Comparison of ENCODE assay signal across 1 cellular context in the genomic region with DNA sequence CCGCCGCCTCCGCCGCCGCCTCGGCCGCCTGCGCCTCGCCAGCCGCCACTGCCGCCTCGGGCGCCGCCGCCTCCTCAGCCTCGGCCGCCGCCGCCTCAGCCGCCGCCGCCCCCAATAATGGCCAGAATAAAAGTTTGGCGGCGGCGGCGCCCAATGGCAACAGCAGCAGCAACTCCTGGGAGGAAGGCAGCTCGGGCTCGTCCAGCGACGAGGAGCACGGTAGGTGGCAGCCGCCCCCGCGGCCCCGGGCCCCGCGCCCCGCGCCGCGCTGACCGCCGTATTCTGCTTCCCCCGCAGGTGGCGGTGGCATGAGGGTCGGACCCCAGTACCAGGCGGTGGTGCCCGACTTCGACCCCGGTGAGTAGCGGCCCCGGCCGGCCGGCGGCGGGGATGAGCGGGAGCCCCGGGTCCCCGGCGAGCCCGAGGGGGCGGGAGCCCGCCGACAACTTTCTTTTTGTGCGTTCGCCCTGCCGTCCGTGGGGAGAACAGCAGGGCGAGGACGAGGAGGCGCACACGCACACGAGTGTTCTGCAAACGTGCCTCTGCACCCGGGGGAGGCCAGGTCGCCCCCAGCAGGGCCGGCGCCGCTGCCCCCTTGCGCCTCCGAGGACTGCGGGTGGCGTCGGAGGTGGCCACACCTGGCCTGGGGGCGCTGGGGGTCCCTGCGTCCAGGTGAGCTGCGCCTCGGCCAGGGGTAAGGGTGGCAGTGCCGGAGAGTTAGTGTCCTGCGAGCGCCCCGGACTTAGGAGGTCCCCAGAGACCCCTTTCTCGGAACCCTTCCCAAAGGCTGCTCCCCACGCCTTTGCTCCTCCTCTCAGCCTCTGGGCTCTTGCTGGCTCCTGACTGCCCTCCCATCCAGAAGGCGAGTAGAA.
TF ChIP-seq lines count a peak whose summit lies in the region.

No MANE protein-coding gene starts in this region.

TF ChIP-seq in GM23338, 12 proteins besides CTCF, POLR2A, EP300 and RAD21 (continued from another document):
- TF ChIP-seq, protein P1, sequence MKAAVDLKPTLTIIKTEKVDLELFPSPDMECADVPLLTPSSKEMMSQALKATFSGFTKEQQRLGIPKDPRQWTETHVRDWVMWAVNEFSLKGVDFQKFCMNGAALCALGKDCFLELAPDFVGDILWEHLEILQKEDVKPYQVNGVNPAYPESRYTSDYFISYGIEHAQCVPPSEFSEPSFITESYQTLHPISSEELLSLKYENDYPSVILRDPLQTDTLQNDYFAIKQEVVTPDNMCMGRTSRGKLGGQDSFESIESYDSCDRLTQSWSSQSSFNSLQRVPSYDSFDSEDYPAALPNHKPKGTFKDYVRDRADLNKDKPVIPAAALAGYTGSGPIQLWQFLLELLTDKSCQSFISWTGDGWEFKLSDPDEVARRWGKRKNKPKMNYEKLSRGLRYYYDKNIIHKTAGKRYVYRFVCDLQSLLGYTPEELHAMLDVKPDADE (IDR thresholded peaks at IDR 0.05) = no peak
